ENCODE assay signal across 29 cellular contexts in genomic region chr4:77062856-77063255, GRCh38. TPM values are rescaled to one million over a fixed set of nuclear protein-coding genes. Genes with fewer than 3 reads are reported as not detected.
A peak's percentile ranks its signal among the peaks of the same experiment; 100 is the strongest.
DNase-seq lines count a peak whose midpoint lies in the region; ATAC-seq and TF ChIP-seq lines count a peak whose summit lies in the region.
"Had no signal": no experiment of that assay in that cellular context is flagged by ENCODE, and none has a peak within 500 bp of the region (broad histone marks: within the 10 kb centered on the region; RNA-seq: fewer than 3 reads in every experiment).

No MANE protein-coding gene starts in this region.

- no peak overlapping the region for H3K4me3 ChIP-seq in Peyer's patch
- H3K4me3 ChIP-seq: GM23248, heart left ventricle, left ventricle myocardium inferior, prostate gland, right lobe of liver had no signal

- H3K9me3 Mint-ChIP-seq in stimulated activated naive CD8-positive, alpha-beta T cell treated with anti-CD3 and anti-CD28 coated beads, Interleukin-15, Interleukin-2, amounts not matched to agents 100 ng/mL and 50 ng/mL, for 24 hours = no peaks in the 10 kb centered on the region
- H3K9me3 Mint-ChIP-seq in memory B cell = no peaks in the 10 kb centered on the region
- H3K9me3 Mint-ChIP-seq: activated naive CD8-positive, alpha-beta T cell treated with anti-CD3 and anti-CD28 coated beads, Interleukin-2, amount 10 ng/mL, durations not matched to agents 7 days and 5 days; activated T-cell treated with anti-CD3 and anti-CD28 coated beads, Interleukin-2, amount 50 U/mL, for 4 hours; T-helper 2 cell treated with Interferon-gamma antibody and Interleukin-4, amounts not matched to agents 5 μg/mL and 100 μg/mL, for 36 hours had no signal

- no peak for TF ChIP-seq POLR2A in Peyer's patch (IDR thresholded peaks at IDR 0.05)

- peaks cover 0 to 68% (median 0%) of the 10 kb centered on the region in 3 donors for H3K36me3 ChIP-seq in Peyer's patch

- no peaks in the 10 kb centered on the region for H3K4me1 ChIP-seq in Peyer's patch
- H3K4me1 ChIP-seq: prostate gland had no signal

- H3K4me3 Mint-ChIP-seq in stimulated activated naive CD8-positive, alpha-beta T cell treated with anti-CD3 and anti-CD28 coated beads, Interleukin-15, Interleukin-2, amounts not matched to agents 100 ng/mL and 50 ng/mL, for 24 hours = no peak overlapping the region
- H3K4me3 Mint-ChIP-seq in memory B cell = no peak overlapping the region
- H3K4me3 Mint-ChIP-seq: activated naive CD8-positive, alpha-beta T cell treated with anti-CD3 and anti-CD28 coated beads, Interleukin-2, amount 10 ng/mL, durations not matched to agents 7 days and 5 days; activated T-cell treated with anti-CD3 and anti-CD28 coated beads, Interleukin-2, amount 50 U/mL, for 4 hours; T-helper 2 cell treated with Interferon-gamma antibody and Interleukin-4, amounts not matched to agents 5 μg/mL and 100 μg/mL, for 36 hours had no signal

- H3K27ac Mint-ChIP-seq in stimulated activated naive CD8-positive, alpha-beta T cell treated with anti-CD3 and anti-CD28 coated beads, Interleukin-15, Interleukin-2, amounts not matched to agents 100 ng/mL and 50 ng/mL, for 24 hours = peak overlapping the region; percentile 45
- H3K27ac Mint-ChIP-seq in memory B cell = peak overlapping the region; percentile 46
- H3K27ac Mint-ChIP-seq: activated naive CD8-positive, alpha-beta T cell treated with anti-CD3 and anti-CD28 coated beads, Interleukin-2, amount 10 ng/mL, durations not matched to agents 7 days and 5 days; T-helper 2 cell treated with Interferon-gamma antibody and Interleukin-4, amounts not matched to agents 5 μg/mL and 100 μg/mL, for 36 hours had no signal

- H3K27me3 ChIP-seq in Peyer's patch = no peaks in the 10 kb centered on the region
- H3K27me3 ChIP-seq: heart left ventricle, right lobe of liver had no signal

- peaks cover 17% of the 10 kb centered on the region for H3K4me1 Mint-ChIP-seq in stimulated activated naive CD8-positive, alpha-beta T cell treated with anti-CD3 and anti-CD28 coated beads, Interleukin-15, Interleukin-2, amounts not matched to agents 100 ng/mL and 50 ng/mL, for 24 hours (ENCODE audit: low read depth)
- H3K4me1 Mint-ChIP-seq in memory B cell = peaks cover 9% of the 10 kb centered on the region

- H3K27ac ChIP-seq in Peyer's patch = no peak overlapping the region
- H3K27ac ChIP-seq: 22Rv1, GM23248, heart left ventricle, left ventricle myocardium inferior, prostate gland, right lobe of liver had no signal

- peak; percentile 63 to 91 for ATAC-seq in activated CD4-positive, CD25-positive, alpha-beta regulatory T cell treated with anti-CD3 and anti-CD28 coated beads, Interleukin-2, amount 50 U/mL, for 24 hours
- ATAC-seq in stimulated activated naive CD8-positive, alpha-beta T cell treated with anti-CD3 and anti-CD28 coated beads, Interleukin-15, Interleukin-2, amounts not matched to agents 100 U/mL and 50 U/mL, for 24 hours = no peak
- ATAC-seq in memory B cell (ENCODE audit: low read depth) (no peak), HG02763 (IDR thresholded peaks at IDR 0.05; ENCODE audit: unreplicated experiment) (no peak), GM21390 (IDR thresholded peaks at IDR 0.05; ENCODE audit: unreplicated experiment) (no peak)
- ATAC-seq: heart left ventricle, right lobe of liver had no signal

- H3K9me3 ChIP-seq in Peyer's patch = no peaks in the 10 kb centered on the region
- H3K9me3 ChIP-seq: heart left ventricle, left ventricle myocardium inferior, prostate gland, right lobe of liver had no signal

- no peak for TF ChIP-seq CTCF in Peyer's patch (IDR thresholded peaks at IDR 0.05)

- no peaks in the 10 kb centered on the region for H3K27me3 Mint-ChIP-seq in stimulated activated naive CD8-positive, alpha-beta T cell treated with anti-CD3 and anti-CD28 coated beads, Interleukin-15, Interleukin-2, amounts not matched to agents 100 ng/mL and 50 ng/mL, for 24 hours
- no peaks in the 10 kb centered on the region for H3K27me3 Mint-ChIP-seq in memory B cell
- H3K27me3 Mint-ChIP-seq: activated naive CD8-positive, alpha-beta T cell treated with anti-CD3 and anti-CD28 coated beads, Interleukin-2, amount 10 ng/mL, durations not matched to agents 7 days and 5 days had no signal

- peaks cover 69% of the 10 kb centered on the region for H3K36me3 Mint-ChIP-seq in stimulated activated naive CD8-positive, alpha-beta T cell treated with anti-CD3 and anti-CD28 coated beads, Interleukin-15, Interleukin-2, amounts not matched to agents 100 ng/mL and 50 ng/mL, for 24 hours (ENCODE audit: low read depth)
- H3K36me3 Mint-ChIP-seq in memory B cell = peaks cover 15% of the 10 kb centered on the region

- DNase-seq in activated CD4-positive, CD25-positive, alpha-beta regulatory T cell treated with anti-CD3 and anti-CD28 coated beads, Interleukin-2, amount 50 U/mL, for 72 hours = no peak
- no peak for DNase-seq in stimulated activated naive CD8-positive, alpha-beta T cell treated with anti-CD3 and anti-CD28 coated beads, Interleukin-15, Interleukin-2, amounts not matched to agents 100 U/mL and 50 U/mL, for 24 hours
- DNase-seq in memory B cell (ENCODE audit: low spot score in 2 of 2) (no peak), Peyer's patch (no peak)
- DNase-seq: activated CD4-positive, alpha-beta T cell treated with anti-CD3 and anti-CD28 coated beads for 4 hours; activated naive CD8-positive, alpha-beta T cell treated with anti-CD3 and anti-CD28 coated beads, Interleukin-2, amount 10 ng/mL, durations not matched to agents 7 days and 5 days; activated T-cell treated with anti-CD3 and anti-CD28 coated beads, Interleukin-2, amount 50 U/mL, for 4 hours; C1 segment of cervical spinal cord; central memory CD4-positive, alpha-beta T cell; DMS79 treated with DMSO at 0.1 percent for 48 hours; GM23248; heart left ventricle; left ventricle myocardium inferior; mesendoderm; MV-4-11; NCI-H146; NCI-H2107; NCI-H345; NCI-H69; right lobe of liver; SIG-M5; trophoblast cell had no signal

RNA-seq across cellular contexts. Expression of gene CCNI, which starts 12.9 kb away (rescaled TPM):
- 100 to 1,000 TPM; 132 to 220 (median 176) TPM for total RNA-seq in Peyer's patch

Comparison
In these comparisons a context has a peak if more than half of its experiments do, and no peak if none do; other contexts are left out.
1. ATAC-seq: peak in activated CD4-positive, CD25-positive, alpha-beta regulatory T cell treated with anti-CD3 and anti-CD28 coated beads, Interleukin-2, amount 50 U/mL, for 24 hours (2 of 2); none in stimulated activated naive CD8-positive, alpha-beta T cell treated with anti-CD3 and anti-CD28 coated beads, Interleukin-15, Interleukin-2, amounts not matched to agents 100 U/mL and 50 U/mL, for 24 hours (single experiment), memory B cell (single experiment), HG02763 (single experiment) and GM21390 (single experiment).